ENCODE assay signal across 1 cellular context in genomic region chr6:28944412-28945006, GRCh38.
A peak's percentile ranks its signal among the peaks of the same experiment; 100 is the strongest.
TF ChIP-seq lines count a peak whose summit lies in the region.

No MANE protein-coding gene starts in this region.

TF ChIP-seq in HEK293, 187 proteins besides CTCF, POLR2A, EP300 and RAD21 (continued from another document and continues in another):
- TF ChIP-seq ZSCAN5A (tag by site-specific recombination; IDR thresholded peaks at IDR 0.05): no peak
- TF ChIP-seq ZNF148 (tag by site-specific recombination; IDR thresholded peaks at IDR 0.05; ENCODE audit: borderline replicate concordance): no peak
- peak; percentile 59; the same call in 1 of the 2 replicates for TF ChIP-seq ZNF2 (tag by site-specific recombination; IDR thresholded peaks at IDR 0.05)
- no peak for TF ChIP-seq ZNF223 (tag by site-specific recombination; IDR thresholded peaks at IDR 0.05)
- no peak for TF ChIP-seq ZNF792 (tag by site-specific recombination; IDR thresholded peaks at IDR 0.05)
- no peak for TF ChIP-seq HOXA7 (CRISPR knock-in tag; IDR thresholded peaks at IDR 0.05; ENCODE audit: borderline replicate concordance)
- no peak for TF ChIP-seq ZBTB10 (tag by site-specific recombination; IDR thresholded peaks at IDR 0.05)
- no peak for TF ChIP-seq MZF1 (tag by site-specific recombination; IDR thresholded peaks at IDR 0.05; ENCODE audit: borderline replicate concordance)
- no peak for TF ChIP-seq ZNF248 (tag by site-specific recombination; IDR thresholded peaks at IDR 0.05)
- TF ChIP-seq ZSCAN16 (tag by site-specific recombination; IDR thresholded peaks at IDR 0.05): no peak
- peak; percentile 34; the same call in 1 of the 2 replicates for TF ChIP-seq ZNF366 (tag by site-specific recombination; conservative IDR thresholded peaks at IDR 0.05)
- TF ChIP-seq TCF7L2 (IDR thresholded peaks at IDR 0.05; ENCODE audit: borderline replicate concordance, low read depth, low read length): no peak
- no peak for TF ChIP-seq YY2 (tag by site-specific recombination; IDR thresholded peaks at IDR 0.05)
- TF ChIP-seq ZFP69B (tag by site-specific recombination; IDR thresholded peaks at IDR 0.05): no peak
- TF ChIP-seq ZNF560 (tag by site-specific recombination; IDR thresholded peaks at IDR 0.05; ENCODE audit: borderline replicate concordance): no peak
- TF ChIP-seq PRDM10 (tag by site-specific recombination; IDR thresholded peaks at IDR 0.05): peak; percentile 25; the same call in 1 of the 2 replicates
- no peak for TF ChIP-seq ZBTB11 (tag by site-specific recombination; conservative IDR thresholded peaks at IDR 0.05; ENCODE audit: low read depth)
- no peak for TF ChIP-seq GFI1B (tag by site-specific recombination; IDR thresholded peaks at IDR 0.05)
- peak; percentile 18; the same call in 1 of the 2 replicates for TF ChIP-seq ZNF585B (tag by site-specific recombination; IDR thresholded peaks at IDR 0.05)
- no peak for TF ChIP-seq ZNF202 (tag by site-specific recombination; IDR thresholded peaks at IDR 0.05; ENCODE audit: borderline replicate concordance)
- no peak for TF ChIP-seq ZFP3 (tag by site-specific recombination; IDR thresholded peaks at IDR 0.05; ENCODE audit: low read depth)
- TF ChIP-seq OVOL3 (tag by site-specific recombination; IDR thresholded peaks at IDR 0.05): no peak
- no peak for TF ChIP-seq ZNF10 (tag by site-specific recombination; IDR thresholded peaks at IDR 0.05)
- no peak for TF ChIP-seq MEIS1 (CRISPR knock-in tag; IDR thresholded peaks at IDR 0.05; ENCODE audit: borderline replicate concordance)
- TF ChIP-seq ZNF350 (tag by site-specific recombination; IDR thresholded peaks at IDR 0.05): no peak
- no peak for TF ChIP-seq ZNF596 (tag by site-specific recombination; IDR thresholded peaks at IDR 0.05)
- TF ChIP-seq ZNF121 (tag by site-specific recombination; IDR thresholded peaks at IDR 0.05): no peak
- TF ChIP-seq ZBTB44 (tag by site-specific recombination; IDR thresholded peaks at IDR 0.05): peak; percentile 50; the same call in 1 of the 2 replicates
- peak; percentile 30; the same call in 1 of the 2 replicates for TF ChIP-seq SP3 (tag by site-specific recombination; IDR thresholded peaks at IDR 0.05)
- no peak; the same call in 1 of the 2 replicates for TF ChIP-seq ZNF501 (tag by site-specific recombination; IDR thresholded peaks at IDR 0.05)
- TF ChIP-seq RBAK (tag by site-specific recombination; IDR thresholded peaks at IDR 0.05): no peak
- TF ChIP-seq ZNF362 (tag by site-specific recombination; IDR thresholded peaks at IDR 0.05): peak; percentile 16; the same call in 1 of the 2 replicates
- TF ChIP-seq BCL6B (tag by site-specific recombination; IDR thresholded peaks at IDR 0.05): no peak
- TF ChIP-seq AEBP2 (tag by site-specific recombination; IDR thresholded peaks at IDR 0.05; ENCODE audit: borderline replicate concordance): no peak
- TF ChIP-seq YY1 (tag by site-specific recombination; IDR thresholded peaks at IDR 0.05): peak; percentile 62; the same call in 1 of the 2 replicates
- TF ChIP-seq SCRT2 (tag by site-specific recombination; IDR thresholded peaks at IDR 0.05): no peak
- TF ChIP-seq ZNF398 (tag by site-specific recombination; IDR thresholded peaks at IDR 0.05): no peak
